8 cellular contexts compared by ENCODE assay signal in the genomic region with DNA sequence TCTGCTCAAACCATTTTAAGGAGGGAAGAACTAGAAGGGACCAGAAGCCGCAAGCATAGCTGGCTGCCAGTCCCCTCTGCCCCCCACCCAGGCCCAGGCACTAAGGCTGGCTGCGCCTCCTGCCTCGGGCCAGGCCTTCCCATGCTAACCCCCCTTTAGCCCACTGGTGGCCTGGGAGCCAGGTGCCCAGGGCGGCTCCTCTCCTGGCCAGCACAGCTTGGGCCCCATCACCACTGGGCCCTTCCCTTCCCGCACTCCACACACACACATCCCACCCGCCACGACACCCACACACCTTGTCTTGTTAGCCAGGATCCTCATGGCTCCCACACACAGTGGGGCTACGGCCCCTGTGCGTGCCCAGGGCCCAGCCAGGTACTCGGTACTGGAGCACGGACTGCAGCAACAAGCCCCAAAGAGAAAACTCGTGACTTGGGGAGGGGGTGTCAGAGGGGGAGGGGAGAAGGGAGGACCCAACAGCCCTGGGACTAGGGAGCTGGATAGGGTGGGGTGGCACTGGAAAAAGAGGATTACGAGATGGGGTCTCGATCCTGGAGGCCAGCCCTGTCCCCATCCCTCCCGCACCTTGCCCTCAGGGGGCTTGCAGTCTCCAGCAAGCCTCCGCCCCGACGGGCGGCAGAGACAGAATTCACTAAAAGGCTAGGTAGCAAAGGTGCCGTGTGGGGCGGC. TPM values are rescaled to one million over a fixed set of nuclear protein-coding genes. Genes with fewer than 3 reads are reported as not detected.
DNase-seq lines count a peak whose midpoint lies in the region; ATAC-seq and TF ChIP-seq lines count a peak whose summit lies in the region.

No MANE protein-coding gene starts in this region.

- H3K36me3 ChIP-seq in ACC112 (ENCODE audit: insufficient read depth, low read length), result 0 out of 2 replicates have a peak, but pooled peaks cover 4% of the 10 kb centered on the region
- peaks cover 0 to 32% (median 0%) of the 10 kb centered on the region in 3 donors for H3K36me3 ChIP-seq in Peyer's patch

- DNase-seq in Peyer's patch (no peak), epithelial cell of esophagus (ENCODE audit: low read depth) (no peak), HPDE6-E6E7 (ENCODE audit: extremely low spot score) (no peak)
- DNase-seq in activated CD8-positive, alpha-beta memory T cell treated with anti-CD3 and anti-CD28 coated beads, Interleukin-2, amount 10 ng/mL, durations not matched to agents 7 days and 5 days, result no peak

- ATAC-seq in HG03457 (IDR thresholded peaks at IDR 0.05; ENCODE audit: unreplicated experiment) (no peak), GM19455 (IDR thresholded peaks at IDR 0.05; ENCODE audit: unreplicated experiment) (no peak)
- no peak for ATAC-seq in activated CD8-positive, alpha-beta memory T cell treated with anti-CD3 and anti-CD28 coated beads, Interleukin-2, amount 10 ng/mL, durations not matched to agents 7 days and 5 days

- H3K27me3 ChIP-seq in ACC112 (ENCODE audit: insufficient read depth, low read length) (no peaks in the 10 kb centered on the region), Peyer's patch (no peaks in the 10 kb centered on the region)

- peak overlapping the region; percentile 83 to 99 (median 88) for H3K27ac Mint-ChIP-seq in nephron
- H3K27ac Mint-ChIP-seq in activated CD8-positive, alpha-beta memory T cell treated with anti-CD3 and anti-CD28 coated beads, Interleukin-2, amount 10 ng/mL, durations not matched to agents 7 days and 5 days, result no peak overlapping the region

- TF ChIP-seq CTCF in Peyer's patch (IDR thresholded peaks at IDR 0.05), result no peak
- no peak for TF ChIP-seq CTCF in epithelial cell of esophagus (IDR thresholded peaks at IDR 0.05; ENCODE audit: insufficient read depth, low read depth, low read length, missing control alignments)
- TF ChIP-seq CTCF in nephron (IDR thresholded peaks at IDR 0.05; ENCODE audit: unreplicated experiment in 3 of 3), result no peak

- CTCF ChIA-PET in activated CD8-positive, alpha-beta memory T cell treated with anti-CD3 and anti-CD28 coated beads, Interleukin-2, amount 10 ng/mL, durations not matched to agents 7 days and 5 days (lab: Charles Lee), result interaction anchor here (0.8 to 2.9 kb wide), 3 partner anchors 14 to 219 kb away, joined by 3 to 21 read pairs (median 4); no protein-coding TSS in a partner anchor

- H3K9me3 Mint-ChIP-seq in nephron, result no peaks in the 10 kb centered on the region
- H3K9me3 Mint-ChIP-seq in activated CD8-positive, alpha-beta memory T cell treated with anti-CD3 and anti-CD28 coated beads, Interleukin-2, amount 10 ng/mL, durations not matched to agents 7 days and 5 days (ENCODE audit: low read depth), result no peaks in the 10 kb centered on the region

- H2AFZ ChIP-seq in ACC112 (ENCODE audit: low read length, unreplicated experiment), result no peak overlapping the region

- no peaks in the 10 kb centered on the region for H3K27me3 Mint-ChIP-seq in nephron (ENCODE audit: low read depth)
- H3K27me3 Mint-ChIP-seq in activated CD8-positive, alpha-beta memory T cell treated with anti-CD3 and anti-CD28 coated beads, Interleukin-2, amount 10 ng/mL, durations not matched to agents 7 days and 5 days, result no peaks in the 10 kb centered on the region

- peaks cover 70% of the 10 kb centered on the region for H3K4me1 ChIP-seq in ACC112 (ENCODE audit: control insufficient read depth, insufficient read depth, low read length, unreplicated experiment)
- peaks cover 19 to 73% (median 45%) of the 10 kb centered on the region in 4 donors for H3K4me1 ChIP-seq in Peyer's patch

- H3K4me1 Mint-ChIP-seq in nephron, result peaks cover 62% of the 10 kb centered on the region
- peaks cover 49% of the 10 kb centered on the region for H3K4me1 Mint-ChIP-seq in activated CD8-positive, alpha-beta memory T cell treated with anti-CD3 and anti-CD28 coated beads, Interleukin-2, amount 10 ng/mL, durations not matched to agents 7 days and 5 days

- H3K4me3 Mint-ChIP-seq in nephron, result peak overlapping the region; percentile 71 to 82 (median 74)
- H3K4me3 Mint-ChIP-seq in activated CD8-positive, alpha-beta memory T cell treated with anti-CD3 and anti-CD28 coated beads, Interleukin-2, amount 10 ng/mL, durations not matched to agents 7 days and 5 days, result no peak overlapping the region

- TF ChIP-seq POLR2A in Peyer's patch (IDR thresholded peaks at IDR 0.05), result no peak

- no peaks in the 10 kb centered on the region for H3K9me3 ChIP-seq in Peyer's patch

- H3K79me2 ChIP-seq in ACC112 (ENCODE audit: control insufficient read depth, insufficient read depth, low read length, unreplicated experiment), result peaks cover 66% of the 10 kb centered on the region

- peaks cover 11% of the 10 kb centered on the region for H3K36me3 Mint-ChIP-seq in nephron (ENCODE audit: low read depth)
- peaks cover 8% of the 10 kb centered on the region for H3K36me3 Mint-ChIP-seq in activated CD8-positive, alpha-beta memory T cell treated with anti-CD3 and anti-CD28 coated beads, Interleukin-2, amount 10 ng/mL, durations not matched to agents 7 days and 5 days

- H3K4me3 ChIP-seq in ACC112 (ENCODE audit: low read depth, low read length), result peak overlapping the region; percentile 73
- peak overlapping the region; percentile 10 to 48 (median 34) for H3K4me3 ChIP-seq in Peyer's patch
- H3K4me3 ChIP-seq in epithelial cell of esophagus (ENCODE audit: low read length), result peak overlapping the region; percentile 33

- peak overlapping the region; percentile 99 for H3K27ac ChIP-seq in ACC112 (ENCODE audit: low read depth, low read length)
- peak overlapping the region; percentile 89 to 99 (median 96) for H3K27ac ChIP-seq in Peyer's patch

RNA-seq across cellular contexts. Expression of a gene that starts 16.0 kb away (rescaled TPM):
- total RNA-seq in Peyer's patch, result 10 to 100 TPM; 26.4 to 51.3 (median 34.1) TPM
- total RNA-seq in activated CD8-positive, alpha-beta memory T cell treated with anti-CD3 and anti-CD28 coated beads, Interleukin-2, amount 10 ng/mL, durations not matched to agents 7 days and 5 days, result 10 to 100 TPM; 33.9 to 44.0 TPM

RNA-seq across cellular contexts. Expression of a gene that starts 26.1 kb away (rescaled TPM):
- total RNA-seq in Peyer's patch, result 1 to 10 TPM in 2 of 4 donors, under 1 TPM in 1, not detected in 1; 0.66 to 7.4 (median 1.1) TPM
- under 1 TPM in 1 of 2 experiments, not detected in 1; 0.30 TPM for total RNA-seq in activated CD8-positive, alpha-beta memory T cell treated with anti-CD3 and anti-CD28 coated beads, Interleukin-2, amount 10 ng/mL, durations not matched to agents 7 days and 5 days

RNA-seq across cellular contexts. Expression of a gene that starts 46.3 kb away (rescaled TPM):
- total RNA-seq in Peyer's patch, result not detected
- not detected for total RNA-seq in activated CD8-positive, alpha-beta memory T cell treated with anti-CD3 and anti-CD28 coated beads, Interleukin-2, amount 10 ng/mL, durations not matched to agents 7 days and 5 days
